Comparison of ENCODE assay signal across 32 cellular contexts in genomic region chr13:42466123-42466522, GRCh38.
DNase-seq lines count a peak whose midpoint lies in the region; ATAC-seq and FAIRE-seq lines count a peak whose summit lies in the region.
"Had no signal": no experiment of that assay in that cellular context is flagged by ENCODE, and none has a peak within 500 bp of the region (broad histone marks: within the 10 kb centered on the region; RNA-seq: fewer than 3 reads in every experiment).

No MANE protein-coding gene starts in this region.

- peaks cover 10% of the 10 kb centered on the region for H3K9me3 Mint-ChIP-seq in activated T-cell treated with anti-CD3 and anti-CD28 coated beads, Interleukin-2, amount 50 U/mL, for 4 hours
- H3K9me3 Mint-ChIP-seq in activated T-cell treated with anti-CD3 and anti-CD28 coated beads, Interleukin-2, amount 50 U/mL, for 72 hours, result peaks cover 11 to 15% of the 10 kb centered on the region in 2 donors
- H3K9me3 Mint-ChIP-seq in activated naive CD8-positive, alpha-beta T cell treated with anti-CD3 and anti-CD28 coated beads, Interleukin-2, amount 10 ng/mL, durations not matched to agents 7 days and 5 days, result peaks cover 17% of the 10 kb centered on the region

- no peaks in the 10 kb centered on the region for H3K27me3 ChIP-seq in small intestine (ENCODE audit: control insufficient read depth in 2 of 2, insufficient read depth in 2 of 2, low read length in 2 of 2)
- H3K27me3 ChIP-seq: breast epithelium, vagina had no signal

- no peak overlapping the region for H3K27ac Mint-ChIP-seq in activated T-cell treated with anti-CD3 and anti-CD28 coated beads, Interleukin-2, amount 50 U/mL, for 72 hours
- peak overlapping the region; percentile 54 for H3K27ac Mint-ChIP-seq in activated naive CD8-positive, alpha-beta T cell treated with anti-CD3 and anti-CD28 coated beads, Interleukin-2, amount 10 ng/mL, durations not matched to agents 7 days and 5 days
- H3K27ac Mint-ChIP-seq: HFFc6; nephron; stimulated activated naive CD8-positive, alpha-beta T cell treated with anti-CD3 and anti-CD28 coated beads, Interleukin-15, Interleukin-2, amounts not matched to agents 100 ng/mL and 50 ng/mL, for 24 hours; WTC11 had no signal

- no peak for ATAC-seq in activated T-cell treated with anti-CD3 and anti-CD28 coated beads, Interleukin-2, amount 50 U/mL, for 4 hours
- ATAC-seq in activated T-cell treated with anti-CD3 and anti-CD28 coated beads, Interleukin-2, amount 50 U/mL, for 72 hours (replicated peaks in 1 of 2), result no peak
- ATAC-seq in GM21786 (IDR thresholded peaks at IDR 0.05; ENCODE audit: unreplicated experiment), result peak; percentile 12
- ATAC-seq in activated naive CD8-positive, alpha-beta T cell treated with anti-CD3 and anti-CD28 coated beads, Interleukin-2, amount 10 ng/mL, durations not matched to agents 7 days and 5 days (ENCODE audit: low read depth), result no peak
- ATAC-seq: A549, left ventricle myocardium superior, Panc1, WTC11 had no signal

- POLR2A ChIA-PET in activated naive CD8-positive, alpha-beta T cell treated with anti-CD3 and anti-CD28 coated beads, Interleukin-2, amount 10 ng/mL, durations not matched to agents 7 days and 5 days (lab: Charles Lee), result no interaction called here

- 27 to 42% (median 28%) methylated on average over 4 of the region's 4 CpGs for WGBS in small intestine, 3 donors

- no peak for FAIRE-seq in small intestine (lab: Jason Lieb, UNC)
- FAIRE-seq: A549, keratinocyte had no signal

- H3K4me3 Mint-ChIP-seq in activated T-cell treated with anti-CD3 and anti-CD28 coated beads, Interleukin-2, amount 50 U/mL, for 4 hours, result peak overlapping the region; percentile 1
- H3K4me3 Mint-ChIP-seq in activated T-cell treated with anti-CD3 and anti-CD28 coated beads, Interleukin-2, amount 50 U/mL, for 72 hours, result no peak overlapping the region
- peak overlapping the region; percentile 38 for H3K4me3 Mint-ChIP-seq in activated naive CD8-positive, alpha-beta T cell treated with anti-CD3 and anti-CD28 coated beads, Interleukin-2, amount 10 ng/mL, durations not matched to agents 7 days and 5 days
- H3K4me3 Mint-ChIP-seq: HFFc6; nephron; stimulated activated naive CD8-positive, alpha-beta T cell treated with anti-CD3 and anti-CD28 coated beads, Interleukin-15, Interleukin-2, amounts not matched to agents 100 ng/mL and 50 ng/mL, for 24 hours; WTC11 had no signal

- no peaks in the 10 kb centered on the region for H3K4me1 ChIP-seq in small intestine (ENCODE audit: control insufficient read depth in 2 of 2, insufficient read depth in 1 of 2, low read depth in 1 of 2, low read length in 1 of 2)
- H3K4me1 ChIP-seq: A549, breast epithelium, vagina had no signal

- no peak overlapping the region for H3K4me3 ChIP-seq in small intestine (ENCODE audit: low read depth in 1 of 2, low read length in 2 of 2)
- H3K4me3 ChIP-seq: A549, breast epithelium, thoracic aorta, vagina had no signal

- H3K36me3 Mint-ChIP-seq in activated T-cell treated with anti-CD3 and anti-CD28 coated beads, Interleukin-2, amount 50 U/mL, for 4 hours (ENCODE audit: insufficient read depth), result peaks cover 17% of the 10 kb centered on the region
- peaks cover 21 to 39% of the 10 kb centered on the region in 2 donors for H3K36me3 Mint-ChIP-seq in activated T-cell treated with anti-CD3 and anti-CD28 coated beads, Interleukin-2, amount 50 U/mL, for 72 hours (ENCODE audit: insufficient read depth in 2 of 2)
- peaks cover 30% of the 10 kb centered on the region for H3K36me3 Mint-ChIP-seq in activated naive CD8-positive, alpha-beta T cell treated with anti-CD3 and anti-CD28 coated beads, Interleukin-2, amount 10 ng/mL, durations not matched to agents 7 days and 5 days

- peaks cover 20% of the 10 kb centered on the region for H3K4me1 Mint-ChIP-seq in activated T-cell treated with anti-CD3 and anti-CD28 coated beads, Interleukin-2, amount 50 U/mL, for 4 hours (ENCODE audit: low read depth)
- peaks cover 19% of the 10 kb centered on the region for H3K4me1 Mint-ChIP-seq in activated T-cell treated with anti-CD3 and anti-CD28 coated beads, Interleukin-2, amount 50 U/mL, for 72 hours (ENCODE audit: low read depth)
- H3K4me1 Mint-ChIP-seq in activated naive CD8-positive, alpha-beta T cell treated with anti-CD3 and anti-CD28 coated beads, Interleukin-2, amount 10 ng/mL, durations not matched to agents 7 days and 5 days, result peaks cover 15% of the 10 kb centered on the region
- H3K4me1 Mint-ChIP-seq: nephron, WTC11 had no signal

- no peaks in the 10 kb centered on the region for H3K27me3 Mint-ChIP-seq in activated T-cell treated with anti-CD3 and anti-CD28 coated beads, Interleukin-2, amount 50 U/mL, for 4 hours (ENCODE audit: low read depth)
- H3K27me3 Mint-ChIP-seq in activated T-cell treated with anti-CD3 and anti-CD28 coated beads, Interleukin-2, amount 50 U/mL, for 72 hours (ENCODE audit: low read depth), result no peaks in the 10 kb centered on the region
- H3K27me3 Mint-ChIP-seq in activated naive CD8-positive, alpha-beta T cell treated with anti-CD3 and anti-CD28 coated beads, Interleukin-2, amount 10 ng/mL, durations not matched to agents 7 days and 5 days, result no peaks in the 10 kb centered on the region
- H3K27me3 Mint-ChIP-seq: stimulated activated naive CD8-positive, alpha-beta T cell treated with anti-CD3 and anti-CD28 coated beads, Interleukin-15, Interleukin-2, amounts not matched to agents 100 ng/mL and 50 ng/mL, for 24 hours had no signal

- H3K27ac ChIP-seq in small intestine (ENCODE audit: low read depth in 1 of 2, low read length in 1 of 2), result no peak overlapping the region
- H3K27ac ChIP-seq: A549, breast epithelium, thoracic aorta, vagina had no signal

- no peak for DNase-seq in activated T-cell treated with anti-CD3 and anti-CD28 coated beads, Interleukin-2, amount 50 U/mL, for 4 hours
- DNase-seq in activated T-cell treated with anti-CD3 and anti-CD28 coated beads, Interleukin-2, amount 50 U/mL, for 72 hours, result no peak
- no peak for DNase-seq in activated naive CD8-positive, alpha-beta T cell treated with anti-CD3 and anti-CD28 coated beads, Interleukin-2, amount 10 ng/mL, durations not matched to agents 7 days and 5 days
- DNase-seq in small intestine, result peak; percentile 4
- DNase-seq in NCI-H82 (lab: John Stamatoyannopoulos, UW), result no peak
- DNase-seq in LoVo (ENCODE audit: low spot score), result no peak
- no peak for DNase-seq in SW480 (ENCODE audit: low spot score)
- DNase-seq: activated CD4-positive, alpha-beta T cell treated with anti-CD3 and anti-CD28 coated beads, Interleukin-2, amount 50 U/mL, for 4 hours; activated gamma-delta T cell treated with Interleukin-2 at 50 U/mL for 16 hours; activated T-cell treated with anti-CD3 and anti-CD28 coated beads for 4 hours; AML-193; Calu3; effector CD8-positive, alpha-beta T cell; GOT3; HFFc6; left ventricle myocardium superior; NCI-H1092; NCI-H187; NCI-H2171 treated with DMSO at 0.1 percent for 48 hours; NCI-H524; SHP77; T1000 had no signal

- H3K9me3 ChIP-seq in small intestine (ENCODE audit: control insufficient read depth, low read depth), result no peaks in the 10 kb centered on the region
- H3K9me3 ChIP-seq: vagina had no signal

- no peaks in the 10 kb centered on the region for H3K36me3 ChIP-seq in small intestine (ENCODE audit: control insufficient read depth in 2 of 2, insufficient read depth in 2 of 2, low read length in 2 of 2)
- H3K36me3 ChIP-seq: breast epithelium, thoracic aorta, vagina had no signal

Comparison
In these comparisons a context has a peak if more than half of its experiments do, and no peak if none do; other contexts are left out.
1. H3K4me3 Mint-ChIP-seq: peak in activated T-cell treated with anti-CD3 and anti-CD28 coated beads, Interleukin-2, amount 50 U/mL, for 4 hours (single experiment) and activated naive CD8-positive, alpha-beta T cell treated with anti-CD3 and anti-CD28 coated beads, Interleukin-2, amount 10 ng/mL, durations not matched to agents 7 days and 5 days (single experiment); none in activated T-cell treated with anti-CD3 and anti-CD28 coated beads, Interleukin-2, amount 50 U/mL, for 72 hours (0 of 2).